In the genomic region with DNA sequence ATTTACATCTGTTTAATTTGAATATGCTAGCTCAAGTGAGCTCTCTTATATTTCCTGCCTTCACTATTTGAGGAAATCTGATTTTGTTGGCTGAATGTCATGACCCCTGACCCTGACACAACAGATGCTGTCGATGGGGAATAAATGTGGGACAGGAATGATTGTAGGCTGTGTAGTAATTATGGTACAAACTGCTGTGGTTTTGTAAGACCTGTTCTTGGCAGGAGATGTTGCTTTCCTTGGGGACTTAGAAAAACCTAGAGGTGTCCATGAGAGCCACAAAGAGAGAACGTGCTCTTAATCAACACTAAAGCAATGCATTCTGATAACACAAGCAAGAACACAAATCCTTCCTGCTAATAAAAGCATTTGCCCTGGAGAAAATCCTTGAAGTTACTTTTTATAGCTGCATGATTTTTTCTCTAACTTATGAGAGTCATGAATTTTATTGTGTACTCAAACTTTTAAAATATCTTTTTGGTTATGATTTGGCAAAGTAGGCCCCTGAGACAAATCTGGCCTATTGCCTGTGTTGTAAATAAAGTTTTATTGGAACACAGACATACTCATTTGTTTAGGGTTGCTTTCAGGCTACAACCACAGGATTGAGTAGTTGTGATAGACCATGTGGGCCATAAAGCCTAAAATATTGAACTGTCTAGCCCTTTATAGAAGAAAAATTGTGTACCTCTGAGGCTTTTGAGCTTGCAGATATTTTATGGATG, we compare ENCODE assay signal across 1 cellular context.
A peak's percentile ranks its signal among the peaks of the same experiment; 100 is the strongest.
TF ChIP-seq lines count a peak whose summit lies in the region.

No MANE protein-coding gene starts in this region.

TF ChIP-seq in K562, 482 proteins besides CTCF, POLR2A, EP300 and RAD21 (continued from another document):
- TF ChIP-seq, protein P1, sequence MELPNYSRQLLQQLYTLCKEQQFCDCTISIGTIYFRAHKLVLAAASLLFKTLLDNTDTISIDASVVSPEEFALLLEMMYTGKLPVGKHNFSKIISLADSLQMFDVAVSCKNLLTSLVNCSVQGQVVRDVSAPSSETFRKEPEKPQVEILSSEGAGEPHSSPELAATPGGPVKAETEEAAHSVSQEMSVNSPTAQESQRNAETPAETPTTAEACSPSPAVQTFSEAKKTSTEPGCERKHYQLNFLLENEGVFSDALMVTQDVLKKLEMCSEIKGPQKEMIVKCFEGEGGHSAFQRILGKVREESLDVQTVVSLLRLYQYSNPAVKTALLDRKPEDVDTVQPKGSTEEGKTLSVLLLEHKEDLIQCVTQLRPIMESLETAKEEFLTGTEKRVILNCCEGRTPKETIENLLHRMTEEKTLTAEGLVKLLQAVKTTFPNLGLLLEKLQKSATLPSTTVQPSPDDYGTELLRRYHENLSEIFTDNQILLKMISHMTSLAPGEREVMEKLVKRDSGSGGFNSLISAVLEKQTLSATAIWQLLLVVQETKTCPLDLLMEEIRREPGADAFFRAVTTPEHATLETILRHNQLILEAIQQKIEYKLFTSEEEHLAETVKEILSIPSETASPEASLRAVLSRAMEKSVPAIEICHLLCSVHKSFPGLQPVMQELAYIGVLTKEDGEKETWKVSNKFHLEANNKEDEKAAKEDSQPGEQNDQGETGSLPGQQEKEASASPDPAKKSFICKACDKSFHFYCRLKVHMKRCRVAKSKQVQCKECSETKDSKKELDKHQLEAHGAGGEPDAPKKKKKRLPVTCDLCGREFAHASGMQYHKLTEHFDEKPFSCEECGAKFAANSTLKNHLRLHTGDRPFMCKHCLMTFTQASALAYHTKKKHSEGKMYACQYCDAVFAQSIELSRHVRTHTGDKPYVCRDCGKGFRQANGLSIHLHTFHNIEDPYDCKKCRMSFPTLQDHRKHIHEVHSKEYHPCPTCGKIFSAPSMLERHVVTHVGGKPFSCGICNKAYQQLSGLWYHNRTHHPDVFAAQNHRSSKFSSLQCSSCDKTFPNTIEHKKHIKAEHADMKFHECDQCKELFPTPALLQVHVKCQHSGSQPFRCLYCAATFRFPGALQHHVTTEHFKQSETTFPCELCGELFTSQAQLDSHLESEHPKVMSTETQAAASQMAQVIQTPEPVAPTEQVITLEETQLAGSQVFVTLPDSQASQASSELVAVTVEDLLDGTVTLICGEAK (IDR thresholded peaks at IDR 0.05): peak; percentile 95
- TF ChIP-seq, protein P1 (CRISPR knock-in tag; IDR thresholded peaks at IDR 0.05): peak; percentile 86
- no peak for TF ChIP-seq NFATC3 (IDR thresholded peaks at IDR 0.05)
- TF ChIP-seq CBFA2T3 (IDR thresholded peaks at IDR 0.05): peak; percentile 35
- TF ChIP-seq KDM1A (IDR thresholded peaks at IDR 0.05): peak in 1 of 2 experiments; percentile 28; a peak in 1 of 4 replicates
